ENCODE assay signal across 8 cellular contexts in the genomic region with DNA sequence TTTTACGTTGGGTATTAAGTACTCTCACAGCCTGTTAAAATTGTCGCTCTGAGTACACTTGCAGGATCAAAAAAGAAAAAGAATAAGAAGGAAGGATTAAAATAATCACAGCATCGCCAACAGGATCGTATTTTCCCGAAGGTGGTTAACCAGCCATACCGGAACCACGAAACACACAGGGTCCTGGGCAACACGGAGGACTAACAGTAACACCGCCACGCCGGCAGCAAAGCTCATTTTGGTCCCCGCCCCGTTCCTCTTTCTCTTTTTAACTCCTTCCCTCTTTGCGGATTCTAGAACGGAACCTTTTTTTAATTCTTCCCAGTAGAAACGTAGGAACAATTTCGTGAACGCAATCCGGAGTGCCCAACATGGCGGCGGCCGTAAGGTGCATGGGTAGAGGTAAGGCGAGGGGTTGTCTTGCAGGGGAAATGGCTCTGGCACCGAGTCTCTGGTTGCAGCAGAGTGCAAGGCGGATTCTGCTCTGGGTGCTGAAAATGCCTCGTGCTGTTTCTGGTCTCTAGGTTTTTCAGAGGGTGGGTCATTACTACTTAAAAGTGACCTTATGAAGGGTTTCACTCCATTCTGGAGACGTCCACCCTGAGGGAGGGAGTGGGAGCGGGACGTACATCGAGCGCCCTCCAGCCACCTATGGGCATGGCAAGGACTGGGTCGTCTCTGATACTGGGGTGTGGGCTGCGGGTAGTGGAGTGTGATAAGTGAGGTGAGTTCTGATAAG. TPM values are rescaled to one million over a fixed set of nuclear protein-coding genes. Genes with fewer than 3 reads are reported as not detected.
DNase-seq lines count a peak whose midpoint lies in the region; ATAC-seq and TF ChIP-seq lines count a peak whose summit lies in the region.

A gene (plus strand): TSS at position 353 of the 739 bp plus-strand sequence. CDS start 19 bp downstream, at position 372.

- TF ChIP-seq POLR2A in vagina (IDR thresholded peaks at IDR 0.05): no peak

- H3K36me3 Mint-ChIP-seq in T-helper 2 cell treated with Interferon-gamma antibody and Interleukin-4, amounts not matched to agents 5 μg/mL and 100 μg/mL, for 36 hours (ENCODE audit: low read depth): peaks cover 14% of the 10 kb centered on the region

- no peaks in the 10 kb centered on the region for H3K36me3 ChIP-seq in ascending aorta
- no peaks in the 10 kb centered on the region for H3K36me3 ChIP-seq in vagina

- H3K4me1 Mint-ChIP-seq in T-helper 2 cell treated with Interferon-gamma antibody and Interleukin-4, amounts not matched to agents 5 μg/mL and 100 μg/mL, for 36 hours (ENCODE audit: low read depth): peaks cover 26% of the 10 kb centered on the region

- peak; percentile 88 for ATAC-seq in GM18502 (IDR thresholded peaks at IDR 0.05; ENCODE audit: poor library complexity, unreplicated experiment)
- ATAC-seq in HG02970 (IDR thresholded peaks at IDR 0.05; ENCODE audit: low FRiP score, unreplicated experiment): peak; percentile 85
- peak; percentile 96 to 97 for ATAC-seq in right cardiac atrium

- WGBS in right cardiac atrium: under 1% methylated on average over 33 of the region's 33 CpGs

- H3K9me3 ChIP-seq in ascending aorta (no peaks in the 10 kb centered on the region), right cardiac atrium (ENCODE audit: control insufficient read depth, low read length) (no peaks in the 10 kb centered on the region), vagina (no peaks in the 10 kb centered on the region)

- peaks cover 2 to 6% of the 10 kb centered on the region in 2 donors for H3K4me1 ChIP-seq in ascending aorta
- peaks cover 2% of the 10 kb centered on the region for H3K4me1 ChIP-seq in right cardiac atrium (ENCODE audit: control insufficient read depth, insufficient read depth, low read length)
- peaks cover 24% of the 10 kb centered on the region for H3K4me1 ChIP-seq in vagina

- no peaks in the 10 kb centered on the region for H3K9me3 Mint-ChIP-seq in T-helper 2 cell treated with Interferon-gamma antibody and Interleukin-4, amounts not matched to agents 5 μg/mL and 100 μg/mL, for 36 hours

- H3K27me3 ChIP-seq in ascending aorta (no peaks in the 10 kb centered on the region), right cardiac atrium (ENCODE audit: control insufficient read depth, insufficient read depth) (no peaks in the 10 kb centered on the region), vagina (no peaks in the 10 kb centered on the region)

- TF ChIP-seq CTCF in ascending aorta (IDR thresholded peaks at IDR 0.05) (no peak), vagina (IDR thresholded peaks at IDR 0.05) (no peak)

- H3K4me3 ChIP-seq in ascending aorta: peak within 1 kb of the TSS; percentile 49 to 75
- peak within 1 kb of the TSS; percentile 97 for H3K4me3 ChIP-seq in right cardiac atrium (ENCODE audit: low read length)
- peak within 1 kb of the TSS; percentile 75 to 83 for H3K4me3 ChIP-seq in vagina

- peaks cover 3% of the 10 kb centered on the region for H3K27me3 Mint-ChIP-seq in T-helper 2 cell treated with Interferon-gamma antibody and Interleukin-4, amounts not matched to agents 5 μg/mL and 100 μg/mL, for 36 hours (ENCODE audit: low read depth)

- DNase-seq in NCI-H1930 (lab: John Stamatoyannopoulos, UW): peak; percentile 88 to 92
- DNase-seq in T-helper 2 cell treated with Interferon-gamma antibody and Interleukin-4, amounts not matched to agents 5 μg/mL and 100 μg/mL, for 36 hours (ENCODE audit: low spot score): peak; percentile 87
- peak; percentile 58 to 95 for DNase-seq in ascending aorta (ENCODE audit: low spot score in 2 of 2)
- peak; percentile 87 to 94 (median 92) for DNase-seq in right cardiac atrium
- DNase-seq in putamen (ENCODE audit: low spot score): peak; percentile 95
- DNase-seq in vagina (ENCODE audit: extremely low spot score in 2 of 2): peak in 1 of 2 donors; percentile 96

- H3K4me3 Mint-ChIP-seq in T-helper 2 cell treated with Interferon-gamma antibody and Interleukin-4, amounts not matched to agents 5 μg/mL and 100 μg/mL, for 36 hours: peak within 1 kb of the TSS; percentile 96

- H3K27ac Mint-ChIP-seq in T-helper 2 cell treated with Interferon-gamma antibody and Interleukin-4, amounts not matched to agents 5 μg/mL and 100 μg/mL, for 36 hours: peak within 1 kb of the TSS; percentile 97

- intact Hi-C loops in ascending aorta (cut with DNase I): loop anchor here (1.0 to 5.0 kb wide), 3 partner anchors 42 to 1872 kb away; a partner anchor contains a TSS
- intact Hi-C loops in right cardiac atrium (cut with DNase I): loop anchor here in 1 of 4 donors (5.0 kb wide), 1 partner anchor 45 kb away; a partner anchor contains a TSS
- intact Hi-C loops in vagina (cut with DNase I): loop anchor here (5.0 kb wide), 1 partner anchor 40 kb away; no protein-coding TSS in a partner anchor

- peak within 1 kb of the TSS; percentile 99 for H3K27ac ChIP-seq in ascending aorta
- H3K27ac ChIP-seq in right cardiac atrium (ENCODE audit: low read length): peak within 1 kb of the TSS; percentile 100
- peak within 1 kb of the TSS; percentile 96 for H3K27ac ChIP-seq in vagina

RNA-seq across cellular contexts. Expression of the gene that starts here (rescaled TPM):
- 6.2 TPM for total RNA-seq in ascending aorta
- 10 to 100 TPM; 34.1 to 39.5 (median 38.3) TPM for total RNA-seq in right cardiac atrium
- polyA plus RNA-seq in right cardiac atrium: 50.5 TPM
- 20.1 TPM for total RNA-seq in vagina
